ENCODE assay signal across 10 cellular contexts in genomic region chr1:149607070-149607802, GRCh38. TPM values are rescaled to one million over a fixed set of nuclear protein-coding genes. Genes with fewer than 3 reads are reported as not detected.
DNase-seq lines count a peak whose midpoint lies in the region; ATAC-seq and TF ChIP-seq lines count a peak whose summit lies in the region.
"Not testable (repeated sequence)": the region's sequence is repeated elsewhere in the genome, so short reads cannot be mapped to it uniquely, and the experiment has no call there.
"Had no signal": no experiment of that assay in that cellular context is flagged by ENCODE, and none has a peak within 500 bp of the region (broad histone marks: within the 10 kb centered on the region; RNA-seq: fewer than 3 reads in every experiment).

No MANE protein-coding gene starts in this region.

- peak in 2 of 3 donors; percentile 31 to 42 for TF ChIP-seq POLR2A in body of pancreas (IDR thresholded peaks at IDR 0.05)
- not testable (repeated sequence) for TF ChIP-seq POLR2A in upper lobe of left lung (IDR thresholded peaks at IDR 0.05)

- H4K8ac ChIP-seq in mesenchymal stem cell (ENCODE audit: low read length): not testable (repeated sequence)

- H3K9me3 Mint-ChIP-seq in glutamatergic neuron (ENCODE audit: unreplicated experiment): not testable (repeated sequence)

- not testable (repeated sequence) for H3K27me3 ChIP-seq in NT2/D1 (ENCODE audit: insufficient read depth, insufficient read length); body of pancreas; mesenchymal stem cell (ENCODE audit: control insufficient read depth in 1 of 2, insufficient read depth in 1 of 2, low read length in 2 of 2); upper lobe of left lung

- H3K4me3 Mint-ChIP-seq in glutamatergic neuron (ENCODE audit: unreplicated experiment): peak overlapping the region; percentile 58

- H3K27me3 Mint-ChIP-seq in glutamatergic neuron (ENCODE audit: unreplicated experiment): not testable (repeated sequence)

- H3K9ac ChIP-seq in ES-I3 (ENCODE audit: low read depth, low read length) (peak overlapping the region; percentile 40; the same call in 1 of the 2 replicates), mesenchymal stem cell (ENCODE audit: low read length) (peak overlapping the region; percentile 60)
- not testable (repeated sequence) for H3K9ac ChIP-seq in NT2/D1 (ENCODE audit: insufficient read length, low read depth)

- 2% methylated on average over 18 of the region's 45 CpGs; no CpG with 5 or more reads in 1 of the 2 donors for WGBS in body of pancreas, 2 donors
- WGBS in mesenchymal stem cell: no CpG with 5 or more reads among the region's 45 CpGs
- 0% methylated on average over 3 to 7 of the region's 45 CpGs for WGBS in upper lobe of left lung, 2 donors

- H3K4me1 Mint-ChIP-seq in glutamatergic neuron (ENCODE audit: low read depth, unreplicated experiment): not testable (repeated sequence)

- DNase-seq in NT2/D1 (ENCODE audit: low read depth, low spot score); glutamatergic neuron; mesenchymal stem cell; upper lobe of left lung: not testable (repeated sequence)
- DNase-seq in activated CD4-positive, alpha-beta T cell treated with anti-CD3 and anti-CD28 coated beads, Interleukin-2, amount 50 U/mL, for 48 hours: peak; percentile 36 to 50
- peak; percentile 47 to 65 (median 52) for DNase-seq in body of pancreas
- peak; percentile 73 for DNase-seq in sciatic nerve (ENCODE audit: low spot score)

- H3K36me3 Mint-ChIP-seq in glutamatergic neuron (ENCODE audit: unreplicated experiment): not testable (repeated sequence)

- not testable (repeated sequence) for H2BK120ac ChIP-seq in mesenchymal stem cell (ENCODE audit: low read depth, low read length)

- not testable (repeated sequence) for ATAC-seq in body of pancreas; upper lobe of left lung (ENCODE audit: low FRiP score in 2 of 2)
- ATAC-seq in sciatic nerve: peak; percentile 62

- H3K18ac ChIP-seq in mesenchymal stem cell (ENCODE audit: low read depth in 1 of 2, low read length in 2 of 2): not testable (repeated sequence)

- H3K27ac ChIP-seq in body of pancreas (peak overlapping the region in 3 of 4 donors; percentile 78 to 91 (median 87)), upper lobe of left lung (peak overlapping the region; percentile 42 to 87 (median 83))
- not testable (repeated sequence) for H3K27ac ChIP-seq in mesenchymal stem cell (ENCODE audit: low read length, poor library complexity, severe bottlenecking)

- not testable (repeated sequence) for H2BK5ac ChIP-seq in mesenchymal stem cell (ENCODE audit: low read depth, low read length, poor library complexity, severe bottlenecking)

- not testable (repeated sequence) for H3K27ac Mint-ChIP-seq in glutamatergic neuron (ENCODE audit: unreplicated experiment)

- not testable (repeated sequence) for H3K4ac ChIP-seq in mesenchymal stem cell (ENCODE audit: low read depth in 1 of 2, low read length in 2 of 2)

- not testable (repeated sequence) for H3K23ac ChIP-seq in mesenchymal stem cell (ENCODE audit: low read length in 2 of 2)

- H2AFZ ChIP-seq in mesenchymal stem cell (ENCODE audit: low read depth, low read length): not testable (repeated sequence)

- not testable (repeated sequence) for H3K4me1 ChIP-seq in ES-I3 (ENCODE audit: insufficient read depth, low read length); NT2/D1 (ENCODE audit: insufficient read depth, insufficient read length); body of pancreas; mesenchymal stem cell (ENCODE audit: control insufficient read depth, insufficient read depth, low read depth, low read length); upper lobe of left lung

- H2BK15ac ChIP-seq in mesenchymal stem cell (ENCODE audit: low read depth, poor library complexity, severe bottlenecking): not testable (repeated sequence)

- H4K91ac ChIP-seq in mesenchymal stem cell (ENCODE audit: low read length): not testable (repeated sequence)

- H3K36me3 ChIP-seq in ES-I3 (ENCODE audit: insufficient read depth, low read length); NT2/D1 (ENCODE audit: insufficient read depth, insufficient read length, low read length); body of pancreas (replicated peaks in 1 of 2; ENCODE audit: insufficient read depth in 1 of 2, low read depth in 2 of 2); mesenchymal stem cell (ENCODE audit: control insufficient read depth in 1 of 2, insufficient read depth in 2 of 2, low read depth in 1 of 2, low read length in 2 of 2); upper lobe of left lung: not testable (repeated sequence)

- H3K4me3 ChIP-seq in NT2/D1 (ENCODE audit: insufficient read length, low read depth) (peak overlapping the region; percentile 11), body of pancreas (peak overlapping the region in 1 of 2 donors; percentile 22), mesenchymal stem cell (ENCODE audit: insufficient read depth in 1 of 2, low read depth in 1 of 2, low read length in 2 of 2) (peak overlapping the region; percentile 56 to 63), upper lobe of left lung (peak overlapping the region in 3 of 4 donors; percentile 40 to 56 (median 53))

- not testable (repeated sequence) for H3K14ac ChIP-seq in mesenchymal stem cell (ENCODE audit: low read length in 2 of 2)

- not testable (repeated sequence) for H2AK5ac ChIP-seq in mesenchymal stem cell (ENCODE audit: low read length, severe bottlenecking)

- not testable (repeated sequence) for TF ChIP-seq CTCF in body of pancreas (IDR thresholded peaks at IDR 0.05); glutamatergic neuron (IDR thresholded peaks at IDR 0.05; ENCODE audit: partially characterized antibody, unreplicated experiment); upper lobe of left lung (IDR thresholded peaks at IDR 0.05)

- not testable (repeated sequence) for H3K4me2 ChIP-seq in mesenchymal stem cell (ENCODE audit: low read length, poor library complexity, severe bottlenecking)

- not testable (repeated sequence) for H3K9me3 ChIP-seq in ES-I3 (ENCODE audit: control insufficient read depth, insufficient read depth, low read length); NT2/D1 (ENCODE audit: insufficient read depth, low read length); body of pancreas; mesenchymal stem cell (ENCODE audit: control insufficient read depth, low read length); upper lobe of left lung

- not testable (repeated sequence) for H2BK12ac ChIP-seq in mesenchymal stem cell (ENCODE audit: low read length in 2 of 2)

- intact Hi-C loops in body of pancreas (cut with DNase I); sciatic nerve (cut with DNase I): not testable (repeated sequence)

- not testable (repeated sequence) for TF ChIP-seq EP300 in upper lobe of left lung (IDR thresholded peaks at IDR 0.05)

- H3K79me1 ChIP-seq in mesenchymal stem cell (replicated peaks; ENCODE audit: low read length, poor library complexity, severe bottlenecking): not testable (repeated sequence)

RNA-seq across cellular contexts. Expression of gene PPIAL4C, which starts 23.6 kb away (rescaled TPM):
- total RNA-seq in body of pancreas (not detected), glutamatergic neuron (ENCODE audit: unreplicated experiment) (not detected), sciatic nerve (not detected), upper lobe of left lung (under 1 TPM in 1 of 6 donors, not detected in 5; 0.86 TPM)
- polyA plus RNA-seq in mesenchymal stem cell (2013, experiment 1 of 2): not detected
- polyA plus RNA-seq in mesenchymal stem cell (2013, experiment 2 of 2): not detected
- total RNA-seq: esophagus mucosa, subcutaneous adipose tissue had no signal
